ENCODE assay signal across 8 cellular contexts in genomic region chr2:64988420-64989125, GRCh38. TPM values are rescaled to one million over a fixed set of nuclear protein-coding genes. Genes with fewer than 3 reads are reported as not detected.
A peak's percentile ranks its signal among the peaks of the same experiment; 100 is the strongest.
DNase-seq lines count a peak whose midpoint lies in the region; ATAC-seq and TF ChIP-seq lines count a peak whose summit lies in the region.

No MANE protein-coding gene starts in this region.

- no peak overlapping the region for H2AFZ ChIP-seq in mesenchymal stem cell (ENCODE audit: low read depth, low read length)

- H4K91ac ChIP-seq in mesenchymal stem cell (ENCODE audit: low read length): peak overlapping the region; percentile 34

- H3K36me3 ChIP-seq in mesenchymal stem cell (ENCODE audit: control insufficient read depth in 1 of 2, insufficient read depth in 2 of 2, low read depth in 1 of 2, low read length in 2 of 2): peaks cover 0 to 4% of the 10 kb centered on the region in 2 experiments

- WGBS in mesenchymal stem cell: under 1% methylated on average over 42 of the region's 65 CpGs

- H3K4ac ChIP-seq in mesenchymal stem cell (ENCODE audit: low read depth in 1 of 2, low read length in 2 of 2): peak overlapping the region; percentile 82 to 90

- H4K8ac ChIP-seq in mesenchymal stem cell (ENCODE audit: low read length): peak overlapping the region; percentile 33

- peak overlapping the region; percentile 93 for H2BK120ac ChIP-seq in mesenchymal stem cell (ENCODE audit: low read depth, low read length)

- H3K4me3 ChIP-seq in AG09309 (ENCODE audit: control insufficient read depth, low read depth, low read length) (peak overlapping the region; percentile 74), mesenchymal stem cell (ENCODE audit: insufficient read depth in 1 of 2, low read depth in 1 of 2, low read length in 2 of 2) (peak overlapping the region; percentile 54 to 89)

- peak overlapping the region; percentile 98 for H3K4me2 ChIP-seq in mesenchymal stem cell (ENCODE audit: low read length, poor library complexity, severe bottlenecking)

- H3K18ac ChIP-seq in mesenchymal stem cell (ENCODE audit: low read depth in 1 of 2, low read length in 2 of 2): peak overlapping the region; percentile 74 to 89

- peak overlapping the region; percentile 59 for H3K4me3 Mint-ChIP-seq in activated CD4-positive, alpha-beta memory T cell treated with anti-CD3 and anti-CD28 coated beads for 36 hours
- peak overlapping the region; percentile 89 to 92 for H3K4me3 Mint-ChIP-seq in effector memory CD8-positive, alpha-beta T cell

- peak overlapping the region; percentile 99 for H3K9ac ChIP-seq in mesenchymal stem cell (ENCODE audit: low read length)

- peaks cover 12% of the 10 kb centered on the region for H3K4me1 ChIP-seq in mesenchymal stem cell (ENCODE audit: control insufficient read depth, insufficient read depth, low read depth, low read length)

- peak overlapping the region; percentile 30 for H2BK15ac ChIP-seq in mesenchymal stem cell (ENCODE audit: low read depth, poor library complexity, severe bottlenecking)

- peaks cover 3% of the 10 kb centered on the region for H3K79me1 ChIP-seq in mesenchymal stem cell (replicated peaks; ENCODE audit: low read length, poor library complexity, severe bottlenecking)

- H3K27ac ChIP-seq in mesenchymal stem cell (ENCODE audit: low read length, poor library complexity, severe bottlenecking): peak overlapping the region; percentile 2

- peaks cover 5% of the 10 kb centered on the region for H3K27me3 Mint-ChIP-seq in activated CD4-positive, alpha-beta memory T cell treated with anti-CD3 and anti-CD28 coated beads for 36 hours
- H3K27me3 Mint-ChIP-seq in effector memory CD8-positive, alpha-beta T cell: no peaks in the 10 kb centered on the region

- no peak overlapping the region for H3K23ac ChIP-seq in mesenchymal stem cell (ENCODE audit: low read length in 2 of 2)

- peak overlapping the region; percentile 69 for H2BK5ac ChIP-seq in mesenchymal stem cell (ENCODE audit: low read depth, low read length, poor library complexity, severe bottlenecking)

- ATAC-seq in GM18867 (IDR thresholded peaks at IDR 0.05; ENCODE audit: unreplicated experiment) (peak; percentile 30), HG03097 (IDR thresholded peaks at IDR 0.05; ENCODE audit: low FRiP score, unreplicated experiment) (peak; percentile 28)
- peak; percentile 50 for ATAC-seq in effector memory CD8-positive, alpha-beta T cell (replicated peaks)

- DNase-seq in AG09309 (ENCODE audit: low read depth) (peak; percentile 72), NCI-H446 treated with DMSO at 0.1 percent for 48 hours (lab: John Stamatoyannopoulos, UW) (peak; percentile 34), mesenchymal stem cell (peak; percentile 98)
- peak; percentile 81 for DNase-seq in activated CD4-positive, alpha-beta memory T cell treated with anti-CD3 and anti-CD28 coated beads for 36 hours
- DNase-seq in effector memory CD8-positive, alpha-beta T cell: peak; percentile 26 to 55 (median 39)
- DNase-seq in stimulated activated CD8-positive, alpha-beta memory T cell treated with anti-CD3 and anti-CD28 coated beads, Interleukin-15, amount 100 ng/mL, for 48 hours (ENCODE audit: low read depth in 2 of 2): peak; percentile 45 to 59

- peaks cover 12% of the 10 kb centered on the region for H3K36me3 Mint-ChIP-seq in activated CD4-positive, alpha-beta memory T cell treated with anti-CD3 and anti-CD28 coated beads for 36 hours
- peaks cover 6% of the 10 kb centered on the region for H3K36me3 Mint-ChIP-seq in effector memory CD8-positive, alpha-beta T cell (ENCODE audit: insufficient read depth)

- peaks cover 54% of the 10 kb centered on the region for H3K4me1 Mint-ChIP-seq in activated CD4-positive, alpha-beta memory T cell treated with anti-CD3 and anti-CD28 coated beads for 36 hours (ENCODE audit: low read depth)
- peaks cover 26 to 28% of the 10 kb centered on the region in 2 donors for H3K4me1 Mint-ChIP-seq in effector memory CD8-positive, alpha-beta T cell (ENCODE audit: low read depth in 2 of 2)

- no peaks in the 10 kb centered on the region for H3K9me3 Mint-ChIP-seq in activated CD4-positive, alpha-beta memory T cell treated with anti-CD3 and anti-CD28 coated beads for 36 hours
- no peaks in the 10 kb centered on the region for H3K9me3 Mint-ChIP-seq in effector memory CD8-positive, alpha-beta T cell

- H3K9me3 ChIP-seq in mesenchymal stem cell (ENCODE audit: control insufficient read depth, low read length): no peaks in the 10 kb centered on the region

- intact Hi-C loops in activated CD4-positive, alpha-beta memory T cell treated with anti-CD3 and anti-CD28 coated beads for 36 hours (cut with micrococcal nuclease): loop anchor here (1.0 to 10.0 kb wide), 11 partner anchors 44 to 1404 kb away; partner anchors contain the start of genes ACTR2, MDH1, RAB1A and SPRED2

- peak overlapping the region in 1 of 2 experiments; percentile 8 for H3K14ac ChIP-seq in mesenchymal stem cell (ENCODE audit: low read length in 2 of 2)

- H2BK12ac ChIP-seq in mesenchymal stem cell (ENCODE audit: low read length in 2 of 2): peak overlapping the region in 1 of 2 experiments; percentile 21

- TF ChIP-seq CTCF in AG09309 (IDR thresholded peaks at IDR 0.05; ENCODE audit: control insufficient read depth, insufficient read depth, low read depth, low read length, missing control alignments): peak; percentile 36

- CTCF ChIA-PET in activated CD4-positive, alpha-beta memory T cell treated with anti-CD3 and anti-CD28 coated beads for 36 hours (lab: Charles Lee): interaction anchor here (0.6 to 6.2 kb wide), 6 partner anchors 10 to 562 kb away, joined by 3 to 40 read pairs (median 4); partner anchors contain the start of gene CEP68

- H3K27me3 ChIP-seq in mesenchymal stem cell (ENCODE audit: control insufficient read depth in 1 of 2, insufficient read depth in 1 of 2, low read length in 2 of 2): peaks cover 0 to 7% of the 10 kb centered on the region in 2 experiments

- H3K27ac Mint-ChIP-seq in activated CD4-positive, alpha-beta memory T cell treated with anti-CD3 and anti-CD28 coated beads for 36 hours: peak overlapping the region; percentile 65
- H3K27ac Mint-ChIP-seq in effector memory CD8-positive, alpha-beta T cell: peak overlapping the region; percentile 49 to 58

- POLR2A ChIA-PET in activated CD4-positive, alpha-beta memory T cell treated with anti-CD3 and anti-CD28 coated beads for 36 hours (lab: Charles Lee): interaction anchor here (0.6 to 3.5 kb wide), 6 partner anchors 9 to 239 kb away, joined by 3 to 19 read pairs (median 5); partner anchors contain the start of genes ACTR2 and CEP68

- H2AK5ac ChIP-seq in mesenchymal stem cell (ENCODE audit: low read length, severe bottlenecking): no peak overlapping the region

RNA-seq across cellular contexts. Expression of gene SLC1A4, which starts 0.6 kb away (rescaled TPM):
- total RNA-seq in activated CD4-positive, alpha-beta memory T cell treated with anti-CD3 and anti-CD28 coated beads for 36 hours: 10 to 100 TPM; 15.9 TPM
- 14.3 TPM for polyA plus RNA-seq in mesenchymal stem cell (2013, experiment 1 of 2)
- 15.0 TPM for polyA plus RNA-seq in mesenchymal stem cell (2013, experiment 2 of 2)

Comparison
In these comparisons a context has a peak if more than half of its experiments do, and no peak if none do; other contexts are left out.
1. Peak in every context shown above with its lines: DNase-seq, ATAC-seq, H3K4me3 ChIP-seq and H3K27ac ChIP-seq.
2. DNase-seq: peak in every context shown above with its lines; median percentile 98 in mesenchymal stem cell; 81 in activated CD4-positive, alpha-beta memory T cell treated with anti-CD3 and anti-CD28 coated beads for 36 hours; 72 in AG09309; 52 in stimulated activated CD8-positive, alpha-beta memory T cell treated with anti-CD3 and anti-CD28 coated beads, Interleukin-15, amount 100 ng/mL, for 48 hours; 39 in effector memory CD8-positive, alpha-beta T cell; 34 in NCI-H446 treated with DMSO at 0.1 percent for 48 hours.